ENCODE assay signal across 20 cellular contexts in genomic region chr17:55814377-55814776, GRCh38.
A peak's percentile ranks its signal among the peaks of the same experiment; 100 is the strongest.
DNase-seq lines count a peak whose midpoint lies in the region; ATAC-seq and TF ChIP-seq lines count a peak whose summit lies in the region.
"Had no signal": no experiment of that assay in that cellular context is flagged by ENCODE, and none has a peak within 500 bp of the region (broad histone marks: within the 10 kb centered on the region; RNA-seq: fewer than 3 reads in every experiment).

No MANE protein-coding gene starts in this region.

- H3K4me3 ChIP-seq in choroid plexus epithelial cell (ENCODE audit: low read depth, low read length) (no peak overlapping the region), stomach smooth muscle (ENCODE audit: low read length in 2 of 2) (no peak overlapping the region)
- no peak overlapping the region for H3K4me3 ChIP-seq in effector memory CD4-positive, alpha-beta T cell (ENCODE audit: insufficient read depth, low read depth, low read length, poor library complexity, severe bottlenecking)
- H3K4me3 ChIP-seq: BLaER1 had no signal

- peaks cover 21% of the 10 kb centered on the region for H3K4me1 ChIP-seq in stomach smooth muscle (ENCODE audit: control insufficient read depth, insufficient read depth, low read length)
- H3K4me1 ChIP-seq in effector memory CD4-positive, alpha-beta T cell (ENCODE audit: control insufficient read depth, insufficient read depth, low read length, poor library complexity, severe bottlenecking) = no peaks in the 10 kb centered on the region
- H3K4me1 ChIP-seq: parathyroid adenoma had no signal

- H3K27me3 ChIP-seq in stomach smooth muscle (ENCODE audit: control insufficient read depth in 1 of 2, insufficient read depth in 2 of 2, low read length in 2 of 2) = no peaks in the 10 kb centered on the region
- H3K27me3 ChIP-seq in effector memory CD4-positive, alpha-beta T cell (replicated peaks; ENCODE audit: control insufficient read depth, insufficient read depth, low read length, poor library complexity, severe bottlenecking) = no peaks in the 10 kb centered on the region
- H3K27me3 ChIP-seq: BLaER1 had no signal

- no peaks in the 10 kb centered on the region for H3K36me3 ChIP-seq in stomach smooth muscle (ENCODE audit: control insufficient read depth in 2 of 2, insufficient read depth in 2 of 2, low read length in 2 of 2)
- no peaks in the 10 kb centered on the region for H3K36me3 ChIP-seq in effector memory CD4-positive, alpha-beta T cell (ENCODE audit: control insufficient read depth, insufficient read depth, low read length)
- H3K36me3 ChIP-seq: BLaER1 had no signal

- no peak for ATAC-seq in GM18517 (IDR thresholded peaks at IDR 0.05; ENCODE audit: unreplicated experiment)
- ATAC-seq: activated CD8-positive, alpha-beta T cell treated with anti-CD3 and anti-CD28 coated beads, Interleukin-2, amount 10 ng/mL, durations not matched to agents 7 days and 5 days; stimulated activated naive B cell treated with anti-CD40 and anti-IgM and Interleukin-4, amounts not matched to agents 10 μg/mL and 1 μg/mL and 100 μg/mL, for 72 hours; T-helper 17 cell; WTC11 had no signal

- TF ChIP-seq CTCF in choroid plexus epithelial cell (conservative IDR thresholded peaks at IDR 0.05; ENCODE audit: low read depth, low read length) = no peak

- H3K9ac ChIP-seq in stomach smooth muscle (ENCODE audit: low read length in 2 of 2) = no peak overlapping the region
- H3K9ac ChIP-seq: BLaER1, parathyroid adenoma had no signal

- peak overlapping the region; percentile 46 for H3K27ac ChIP-seq in stomach smooth muscle (ENCODE audit: low read length)
- no peak overlapping the region for H3K27ac ChIP-seq in effector memory CD4-positive, alpha-beta T cell (ENCODE audit: insufficient read depth, low read length, poor library complexity, severe bottlenecking)
- H3K27ac ChIP-seq: BLaER1, parathyroid adenoma had no signal

- no peaks in the 10 kb centered on the region for H3K9me3 ChIP-seq in stomach smooth muscle (ENCODE audit: control insufficient read depth in 2 of 2, low read length in 2 of 2)
- H3K9me3 ChIP-seq in effector memory CD4-positive, alpha-beta T cell (ENCODE audit: control insufficient read depth, low read length) = no peaks in the 10 kb centered on the region
- H3K9me3 ChIP-seq: BLaER1 had no signal

- DNase-seq in NCI-H1092 treated with DMSO at 0.1 percent for 48 hours (lab: John Stamatoyannopoulos, UW) (peak; percentile 8), NCI-H1092 (lab: John Stamatoyannopoulos, UW) (no peak), choroid plexus epithelial cell (ENCODE audit: low read depth) (peak; percentile 13), kidney tubule cell (ENCODE audit: low spot score) (peak; percentile 61), SHP77 treated with DMSO at 0.1 percent for 48 hours (lab: John Stamatoyannopoulos, UW) (no peak)
- DNase-seq in effector memory CD4-positive, alpha-beta T cell = no peak
- DNase-seq: 8988T; activated CD8-positive, alpha-beta T cell treated with anti-CD3 and anti-CD28 coated beads, Interleukin-2, amount 10 ng/mL, durations not matched to agents 7 days and 5 days; activated naive CD8-positive, alpha-beta T cell treated with anti-CD3 and anti-CD28 coated beads for 36 hours; effector CD8-positive, alpha-beta T cell; NCI-H146; SIG-M5; stimulated activated naive B cell treated with anti-CD40 and anti-IgM and Interleukin-4, amounts not matched to agents 10 μg/mL and 1 μg/mL and 100 μg/mL, for 72 hours; T-helper 17 cell; trophoblast cell had no signal

Comparison
In these comparisons a context has a peak if more than half of its experiments do, and no peak if none do; other contexts are left out.
1. DNase-seq: peak in NCI-H1092 treated with DMSO at 0.1 percent for 48 hours (single experiment), choroid plexus epithelial cell (single experiment) and kidney tubule cell (single experiment); none in NCI-H1092 (single experiment), effector memory CD4-positive, alpha-beta T cell (0 of 3) and SHP77 treated with DMSO at 0.1 percent for 48 hours (single experiment).